1 cellular context compared by ENCODE assay signal in the genomic region with DNA sequence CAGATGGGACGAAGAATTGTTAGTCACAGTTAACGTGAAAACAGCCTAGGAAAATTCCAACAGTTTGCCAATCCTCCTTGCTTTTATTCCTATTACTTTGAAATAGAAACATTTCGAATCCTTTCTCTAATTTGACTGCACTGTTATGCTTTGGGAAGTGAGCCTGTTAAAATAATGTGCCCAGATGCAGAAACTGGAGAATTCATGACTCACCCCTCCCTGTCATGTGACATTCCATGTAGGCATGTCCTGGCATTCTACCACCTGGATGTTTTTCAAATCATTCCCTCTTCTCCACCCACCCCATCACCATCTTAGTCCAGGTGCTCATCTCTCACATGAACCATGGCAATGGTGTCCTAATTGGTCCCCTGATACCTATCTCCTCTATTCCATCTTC.
TF ChIP-seq lines count a peak whose summit lies in the region.

No MANE protein-coding gene starts in this region.

TF ChIP-seq in IMR-90, 13 proteins besides CTCF, POLR2A, EP300 and RAD21:
- TF ChIP-seq SMC3 (IDR thresholded peaks at IDR 0.05; ENCODE audit: low read depth, low read length) (no peak), FOS (IDR thresholded peaks at IDR 0.05; ENCODE audit: low read depth, low read length) (no peak), MAFK (IDR thresholded peaks at IDR 0.05; ENCODE audit: low read depth, low read length) (no peak), CEBPB (IDR thresholded peaks at IDR 0.05; ENCODE audit: low read depth, low read length) (no peak), RFX5 (IDR thresholded peaks at IDR 0.05; ENCODE audit: low read depth, low read length) (no peak), NFE2L2 (IDR thresholded peaks at IDR 0.05; ENCODE audit: low read depth, low read length) (no peak), CHD1 (IDR thresholded peaks at IDR 0.05; ENCODE audit: low read depth, low read length) (no peak), BHLHE40 (IDR thresholded peaks at IDR 0.05; ENCODE audit: low read depth, low read length) (no peak)
- TF ChIP-seq, protein P1, sequence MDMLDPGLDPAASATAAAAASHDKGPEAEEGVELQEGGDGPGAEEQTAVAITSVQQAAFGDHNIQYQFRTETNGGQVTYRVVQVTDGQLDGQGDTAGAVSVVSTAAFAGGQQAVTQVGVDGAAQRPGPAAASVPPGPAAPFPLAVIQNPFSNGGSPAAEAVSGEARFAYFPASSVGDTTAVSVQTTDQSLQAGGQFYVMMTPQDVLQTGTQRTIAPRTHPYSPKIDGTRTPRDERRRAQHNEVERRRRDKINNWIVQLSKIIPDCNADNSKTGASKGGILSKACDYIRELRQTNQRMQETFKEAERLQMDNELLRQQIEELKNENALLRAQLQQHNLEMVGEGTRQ (IDR thresholded peaks at IDR 0.05; ENCODE audit: low read depth, low read length), result peak; percentile 17; the same call in 1 of the 2 replicates
